Comparison of ENCODE assay signal across 13 cellular contexts in genomic region chr5:132277971-132278964, GRCh38. TPM values are rescaled to one million over a fixed set of nuclear protein-coding genes. Genes with fewer than 3 reads are reported as not detected.
A peak's percentile ranks its signal among the peaks of the same experiment; 100 is the strongest.
DNase-seq lines count a peak whose midpoint lies in the region; ATAC-seq and TF ChIP-seq lines count a peak whose summit lies in the region.
"Had no signal": no experiment of that assay in that cellular context is flagged by ENCODE, and none has a peak within 500 bp of the region (broad histone marks: within the 10 kb centered on the region; RNA-seq: fewer than 3 reads in every experiment).

No MANE protein-coding gene starts in this region.

- H3K4me2 ChIP-seq in DND-41 (ENCODE audit: insufficient read depth, low read length): no peak overlapping the region
- H3K4me2 ChIP-seq: smooth muscle cell had no signal

- H3K27me3 ChIP-seq in DND-41 (ENCODE audit: insufficient read depth, low read length, poor library complexity) (peaks cover 4% of the 10 kb centered on the region), colonic mucosa (no peaks in the 10 kb centered on the region), mucosa of rectum (ENCODE audit: control insufficient read depth in 2 of 2, insufficient read depth in 2 of 2, low read length in 2 of 2) (no peaks in the 10 kb centered on the region)
- H3K27me3 ChIP-seq: MG63, ovary had no signal

- no peaks in the 10 kb centered on the region for H3K9me3 ChIP-seq in DND-41 (ENCODE audit: insufficient read depth, low read length, severe bottlenecking)
- no peaks in the 10 kb centered on the region for H3K9me3 ChIP-seq in colonic mucosa
- no peaks in the 10 kb centered on the region for H3K9me3 ChIP-seq in mucosa of rectum (ENCODE audit: control insufficient read depth in 2 of 2, low read length in 2 of 2)
- H3K9me3 ChIP-seq: MG63, ovary had no signal

- ATAC-seq in DND-41 (ENCODE audit: insufficient read depth, low read depth): 0 out of 3 replicates have a peak, but pooled peaks have one; percentile 27

- H4K20me1 ChIP-seq in DND-41 (ENCODE audit: insufficient read depth, low read length): no peaks in the 10 kb centered on the region

- H3K4me3 ChIP-seq in DND-41 (ENCODE audit: low read depth in 1 of 2, low read length in 2 of 2) (no peak overlapping the region), colonic mucosa (no peak overlapping the region), mucosa of rectum (ENCODE audit: low read length in 2 of 2) (peak overlapping the region in 1 of 2 donors; percentile 14)
- H3K4me3 ChIP-seq: MG63, ovary, smooth muscle cell had no signal

- no peak overlapping the region for H3K9ac ChIP-seq in DND-41 (ENCODE audit: low read depth, low read length)
- H3K9ac ChIP-seq in colonic mucosa (ENCODE audit: low read depth in 2 of 2, low read length in 2 of 2): peak overlapping the region in 1 of 2 donors; percentile 16
- no peak overlapping the region for H3K9ac ChIP-seq in mucosa of rectum (ENCODE audit: low read depth in 1 of 2, low read length in 2 of 2)

- H3K79me2 ChIP-seq in DND-41 (ENCODE audit: insufficient read depth, low read length): no peaks in the 10 kb centered on the region

- H3K36me3 ChIP-seq in DND-41 (ENCODE audit: insufficient read depth, low read length) (no peaks in the 10 kb centered on the region), colonic mucosa (no peaks in the 10 kb centered on the region), mucosa of rectum (ENCODE audit: control insufficient read depth in 2 of 2, insufficient read depth in 2 of 2, low read length in 2 of 2) (no peaks in the 10 kb centered on the region)
- H3K36me3 ChIP-seq: ovary had no signal

- no peak overlapping the region for H2AFZ ChIP-seq in DND-41 (ENCODE audit: low read depth, low read length)

- H3K4me1 ChIP-seq in DND-41 (ENCODE audit: insufficient read depth, low read length) (no peaks in the 10 kb centered on the region), colonic mucosa (peaks cover 14% of the 10 kb centered on the region), mucosa of rectum (ENCODE audit: control insufficient read depth in 2 of 2, insufficient read depth in 2 of 2, low read length in 2 of 2) (peaks cover 14 to 37% of the 10 kb centered on the region in 2 donors)

- TF ChIP-seq CTCF in DND-41 (IDR thresholded peaks at IDR 0.05; ENCODE audit: borderline replicate concordance, extremely low read depth, low read length, poor library complexity, severe bottlenecking) (no peak), colonic mucosa (IDR thresholded peaks at IDR 0.05) (no peak)

- H3K27ac ChIP-seq in DND-41 (ENCODE audit: low read length): no peak overlapping the region
- peak overlapping the region; percentile 60 for H3K27ac ChIP-seq in colonic mucosa
- peak overlapping the region; percentile 71 to 78 for H3K27ac ChIP-seq in mucosa of rectum (ENCODE audit: low read depth in 2 of 2, low read length in 2 of 2)
- H3K27ac ChIP-seq: ovary had no signal

- intact Hi-C loops in colonic mucosa (cut with DNase I): loop anchor here (10.0 kb wide), 1 partner anchor 97 kb away; no protein-coding TSS in a partner anchor

- DNase-seq in DND-41: no peak
- DNase-seq in colonic mucosa: no peak
- no peak for DNase-seq in T1000 (lab: John Stamatoyannopoulos, UW)
- DNase-seq in T-helper 2 cell: no peak
- no peak for DNase-seq in NCI-H1092 treated with DMSO at 0.1 percent for 48 hours (lab: John Stamatoyannopoulos, UW)
- DNase-seq: foreskin fibroblast, mesendoderm, MG63, NCI-H1930, NCI-H526, ovary had no signal

RNA-seq across cellular contexts. Expression of gene SLC22A4, which starts 15.9 kb away (rescaled TPM):
- total RNA-seq in colonic mucosa: 1 to 10 TPM; 1.3 to 8.3 TPM

RNA-seq across cellular contexts. Expression of gene PDLIM4, which starts 20.8 kb away (rescaled TPM):
- 10 to 100 TPM in 1 of 2 donors, 1 to 10 TPM in 1; 2.3 to 14.3 TPM for total RNA-seq in colonic mucosa

RNA-seq across cellular contexts. Expression of gene P4HA2, which starts 50.6 kb away (rescaled TPM):
- 10 to 100 TPM; 53.7 to 79.6 TPM for total RNA-seq in colonic mucosa
